ENCODE assay signal across 18 cellular contexts in the genomic region with DNA sequence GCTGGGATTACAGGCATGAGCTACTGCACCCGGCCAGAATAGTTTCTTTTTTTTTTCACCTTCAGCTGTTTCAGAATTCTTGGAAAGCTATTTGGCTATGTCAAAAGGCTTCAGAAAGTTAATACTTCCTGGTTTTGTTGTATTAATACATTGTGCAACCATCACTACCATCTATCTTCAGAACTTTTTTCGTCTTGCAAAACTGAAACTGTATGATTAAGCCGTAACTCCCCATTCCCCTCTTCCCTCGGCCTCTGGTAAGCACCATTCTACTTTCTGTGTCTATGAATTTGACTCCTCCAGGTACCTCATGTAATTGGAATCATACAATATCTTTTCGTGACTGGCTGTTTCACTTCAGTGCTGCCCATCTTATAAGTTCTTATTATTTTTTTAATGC. TPM values are rescaled to one million over a fixed set of nuclear protein-coding genes. Genes with fewer than 3 reads are reported as not detected.
"Had no signal": no experiment of that assay in that cellular context is flagged by ENCODE, and none has a peak within 500 bp of the region (broad histone marks: within the 10 kb centered on the region; RNA-seq: fewer than 3 reads in every experiment).

No MANE protein-coding gene starts in this region.

- H3K4me3 ChIP-seq: cardiac muscle cell, esophagus squamous epithelium had no signal

- H3K27ac ChIP-seq: cardiac muscle cell, esophagus squamous epithelium, neutrophil had no signal

- H3K9me3 ChIP-seq: neutrophil had no signal

- H3K27me3 Mint-ChIP-seq: dendritic cell treated with granulocyte-macrophage colony-stimulating factor and Interleukin-4, amounts not matched to agents 40 ng/mL and 50 ng/mL, for 4 days had no signal

- H3K27ac Mint-ChIP-seq: activated naive CD8-positive, alpha-beta T cell; dendritic cell treated with granulocyte-macrophage colony-stimulating factor and Interleukin-4, amounts not matched to agents 40 ng/mL and 50 ng/mL, for 4 days; immature natural killer cell; natural killer cell had no signal

- H3K4me3 Mint-ChIP-seq: activated naive CD8-positive, alpha-beta T cell; dendritic cell treated with granulocyte-macrophage colony-stimulating factor and Interleukin-4, amounts not matched to agents 40 ng/mL and 50 ng/mL, for 4 days; immature natural killer cell; natural killer cell had no signal

- H3K27me3 ChIP-seq: cardiac muscle cell, esophagus squamous epithelium, neutrophil had no signal

- H3K36me3 ChIP-seq: cardiac muscle cell, esophagus squamous epithelium, neutrophil had no signal

- DNase-seq: activated CD4-positive, alpha-beta T cell treated with anti-CD3 and anti-CD28 coated beads, Interleukin-2, amount 50 U/mL, for 4 hours; amygdala; effector CD8-positive, alpha-beta T cell; esophagus squamous epithelium; immature natural killer cell; natural killer cell; posterior cingulate gyrus; stimulated activated CD4-positive, alpha-beta T cell treated with anti-CD3 and anti-CD28 coated beads, Interleukin-12 subunit alpha, Interleukin-12 subunit beta, amount 100 ng/mL, for 4 hours; stimulated activated CD4-positive, alpha-beta T cell treated with anti-CD3 and anti-CD28 coated beads, Interleukin-1b, Interleukin-23, amount 100 ng/mL, for 48 hours; stimulated activated CD8-positive, alpha-beta memory T cell treated with anti-CD3 and anti-CD28 coated beads, Interleukin-4, amount 100 ng/mL, for 48 hours; stimulated activated naive CD4-positive, alpha-beta T cell; T1000 had no signal

- H3K4me1 Mint-ChIP-seq: immature natural killer cell, natural killer cell had no signal

- ATAC-seq: activated CD4-positive, CD25-positive, alpha-beta regulatory T cell treated with anti-CD3 and anti-CD28 coated beads, Interleukin-2, amount 50 U/mL, for 24 hours; natural killer cell had no signal

- H3K4me1 ChIP-seq: esophagus squamous epithelium had no signal

RNA-seq across cellular contexts. Expression of gene NOX5, which starts 5.1 kb away (rescaled TPM):
- total RNA-seq: chondrocyte had no signal
